1 cellular context compared by ENCODE assay signal in the genomic region with DNA sequence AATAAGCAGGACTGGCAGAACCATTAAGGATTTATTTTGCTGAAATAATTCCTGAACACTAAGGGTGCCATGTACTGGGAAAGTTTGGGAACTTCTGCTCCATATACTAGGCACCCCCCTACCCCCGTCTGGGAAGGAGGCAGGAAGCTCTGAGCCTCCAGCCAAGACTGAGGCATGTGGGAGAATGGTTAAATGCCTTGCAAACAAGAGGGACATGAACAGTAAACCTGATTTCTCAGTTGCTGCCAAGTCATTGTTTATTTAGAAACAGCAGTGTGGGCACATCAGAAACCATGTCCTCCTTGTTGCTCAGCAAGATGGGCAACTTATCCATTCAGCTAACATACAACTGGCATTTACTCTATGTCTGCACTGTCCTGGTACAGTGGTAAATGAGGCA.
TF ChIP-seq lines count a peak whose summit lies in the region.

No MANE protein-coding gene starts in this region.

TF ChIP-seq in IMR-90, 13 proteins besides CTCF, POLR2A, EP300 and RAD21:
- TF ChIP-seq RCOR1 (IDR thresholded peaks at IDR 0.05; ENCODE audit: insufficient replicate concordance, low read length), result no peak
- TF ChIP-seq, protein P1, sequence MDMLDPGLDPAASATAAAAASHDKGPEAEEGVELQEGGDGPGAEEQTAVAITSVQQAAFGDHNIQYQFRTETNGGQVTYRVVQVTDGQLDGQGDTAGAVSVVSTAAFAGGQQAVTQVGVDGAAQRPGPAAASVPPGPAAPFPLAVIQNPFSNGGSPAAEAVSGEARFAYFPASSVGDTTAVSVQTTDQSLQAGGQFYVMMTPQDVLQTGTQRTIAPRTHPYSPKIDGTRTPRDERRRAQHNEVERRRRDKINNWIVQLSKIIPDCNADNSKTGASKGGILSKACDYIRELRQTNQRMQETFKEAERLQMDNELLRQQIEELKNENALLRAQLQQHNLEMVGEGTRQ (IDR thresholded peaks at IDR 0.05; ENCODE audit: low read depth, low read length), result no peak
- TF ChIP-seq CHD1 (IDR thresholded peaks at IDR 0.05; ENCODE audit: low read depth, low read length), result no peak
- no peak for TF ChIP-seq MAFK (IDR thresholded peaks at IDR 0.05; ENCODE audit: low read depth, low read length)
